ENCODE assay signal across 8 cellular contexts in genomic region chr18:24544141-24544498, GRCh38.
A peak's percentile ranks its signal among the peaks of the same experiment; 100 is the strongest.
DNase-seq lines count a peak whose midpoint lies in the region; ATAC-seq, FAIRE-seq and TF ChIP-seq lines count a peak whose summit lies in the region.

No MANE protein-coding gene starts in this region.

- H2AFZ ChIP-seq in HepG2 (ENCODE audit: low read length): no peak overlapping the region

- DNase-seq in COR-L47 (lab: John Stamatoyannopoulos, UW): peak; percentile 30
- peak; percentile 51 for DNase-seq in KBM-7
- DNase-seq in WERI-Rb-1: no peak
- peak; percentile 22 for DNase-seq in HepG2 (ENCODE audit: low spot score)
- DNase-seq in T-helper 9 cell: no peak
- DNase-seq in CD4-positive, alpha-beta memory T cell: no peak
- no peak for DNase-seq in activated CD4-positive, alpha-beta T cell treated with anti-CD3 and anti-CD28 coated beads, Interleukin-2, amount 10 ng/mL, durations not matched to agents 24 days and 14 days

- TF ChIP-seq POLR2A in HepG2 (IDR thresholded peaks at IDR 0.05; ENCODE audit: insufficient read depth in 1 of 2, low read depth in 2 of 2, low read length in 2 of 2): no peak

- H3K9me3 ChIP-seq in WERI-Rb-1 (ENCODE audit: severe bottlenecking) (no peaks in the 10 kb centered on the region), HepG2 (ENCODE audit: low read length) (no peaks in the 10 kb centered on the region)
- no peaks in the 10 kb centered on the region for H3K9me3 ChIP-seq in CD4-positive, alpha-beta memory T cell (ENCODE audit: control insufficient read depth in 1 of 2, low read length in 2 of 2)

- TF ChIP-seq CTCF in WERI-Rb-1 (IDR thresholded peaks at IDR 0.05; ENCODE audit: low read depth, low read length): 0 out of 2 replicates have a peak, but pooled peaks have one; percentile 23
- peak; percentile 54 for TF ChIP-seq CTCF in HepG2 (CRISPR knock-in tag; IDR thresholded peaks at IDR 0.05)

- H3K9me3 Mint-ChIP-seq in CD4-positive, alpha-beta memory T cell: no peaks in the 10 kb centered on the region
- no peaks in the 10 kb centered on the region for H3K9me3 Mint-ChIP-seq in activated CD4-positive, alpha-beta T cell treated with anti-CD3 and anti-CD28 coated beads, Interleukin-2, amount 10 ng/mL, durations not matched to agents 24 days and 14 days

- TF ChIP-seq RAD21 in HepG2 (CRISPR knock-in tag; IDR thresholded peaks at IDR 0.05): no peak

- H3K4me3 ChIP-seq in WERI-Rb-1 (ENCODE audit: low read depth, low read length) (no peak overlapping the region), HepG2 (replicated peaks in 1 of 3; ENCODE audit: insufficient read depth in 1 of 3, low read depth in 2 of 3, low read length in 3 of 3) (no peak overlapping the region)
- H3K4me3 ChIP-seq in CD4-positive, alpha-beta memory T cell (ENCODE audit: low read length in 2 of 2): no peak overlapping the region

- H3K27me3 Mint-ChIP-seq in CD4-positive, alpha-beta memory T cell: peaks cover 3 to 12% of the 10 kb centered on the region in 2 donors
- peaks cover 1% of the 10 kb centered on the region for H3K27me3 Mint-ChIP-seq in activated CD4-positive, alpha-beta T cell treated with anti-CD3 and anti-CD28 coated beads, Interleukin-2, amount 10 ng/mL, durations not matched to agents 24 days and 14 days

- POLR2A ChIA-PET in HepG2 (lab: Yijun Ruan, JAX): no interaction called here
- POLR2A ChIA-PET in CD4-positive, alpha-beta memory T cell (lab: Charles Lee; ENCODE audit: partially characterized antibody): no interaction called here

- WGBS in HepG2 (ENCODE audit: low lambda C conversion rate): 2% methylated on average over 2 of the region's 2 CpGs

- H3K36me3 ChIP-seq in WERI-Rb-1 (peaks cover 21% of the 10 kb centered on the region), HepG2 (replicated peaks in 1 of 2; ENCODE audit: control insufficient read depth in 1 of 2, insufficient read depth in 2 of 2, low read length in 2 of 2) (no peaks in the 10 kb centered on the region)
- no peaks in the 10 kb centered on the region for H3K36me3 ChIP-seq in CD4-positive, alpha-beta memory T cell (ENCODE audit: insufficient read depth, low read length)

- CTCF ChIA-PET in HepG2 (lab: Yijun Ruan, JAX; ENCODE audit: low intra/inter-chr PET ratio, low total read pairs): interaction anchor here (1.9 kb wide), 1 partner anchor 183 kb away, joined by 13 read pairs; no protein-coding TSS in a partner anchor
- CTCF ChIA-PET in CD4-positive, alpha-beta memory T cell (lab: Charles Lee; ENCODE audit: partially characterized antibody): interaction anchor here (1.4 to 1.8 kb wide), 2 partner anchors 29 to 181 kb away, joined by 4 to 5 read pairs; no protein-coding TSS in a partner anchor

- no peak overlapping the region for H3K9ac ChIP-seq in HepG2 (ENCODE audit: insufficient read depth, low read depth, low read length)

- H3K36me3 Mint-ChIP-seq in CD4-positive, alpha-beta memory T cell: no peaks in the 10 kb centered on the region
- H3K36me3 Mint-ChIP-seq in activated CD4-positive, alpha-beta T cell treated with anti-CD3 and anti-CD28 coated beads, Interleukin-2, amount 10 ng/mL, durations not matched to agents 24 days and 14 days (ENCODE audit: low read depth): no peaks in the 10 kb centered on the region

- no peak overlapping the region for H3K27ac Mint-ChIP-seq in CD4-positive, alpha-beta memory T cell
- H3K27ac Mint-ChIP-seq in activated CD4-positive, alpha-beta T cell treated with anti-CD3 and anti-CD28 coated beads, Interleukin-2, amount 10 ng/mL, durations not matched to agents 24 days and 14 days: no peak overlapping the region

- TF ChIP-seq EP300 in HepG2 (IDR thresholded peaks at IDR 0.05; ENCODE audit: low read depth in 2 of 2, low read length in 2 of 2): no peak
- TF ChIP-seq EP300 in HepG2 (CRISPR knock-in tag; IDR thresholded peaks at IDR 0.05; ENCODE audit: borderline replicate concordance): no peak

- H3K79me2 ChIP-seq in HepG2 (ENCODE audit: insufficient read depth, low read length): no peaks in the 10 kb centered on the region

- in situ Hi-C loops in KBM-7 (cut with MboI; ENCODE audit: low pct_unique_long_range_greater_than_20kb, low sequenced_read_pairs) (no loop called here), HepG2 (cut with HindIII; ENCODE audit: extremely low pct_ligation_motif_present, low pct_unique_long_range_greater_than_20kb) (no loop called here)

- H3K4me1 ChIP-seq in HepG2 (ENCODE audit: insufficient read depth, low read length): no peaks in the 10 kb centered on the region
- no peaks in the 10 kb centered on the region for H3K4me1 ChIP-seq in CD4-positive, alpha-beta memory T cell (ENCODE audit: insufficient read depth, low read length)

- no peaks in the 10 kb centered on the region for H3K4me1 Mint-ChIP-seq in CD4-positive, alpha-beta memory T cell
- H3K4me1 Mint-ChIP-seq in activated CD4-positive, alpha-beta T cell treated with anti-CD3 and anti-CD28 coated beads, Interleukin-2, amount 10 ng/mL, durations not matched to agents 24 days and 14 days: no peaks in the 10 kb centered on the region

- ATAC-seq in HepG2: peak; percentile 58; the same call in 2 of the 3 replicates
- no peak for ATAC-seq in GM21360 (IDR thresholded peaks at IDR 0.05; ENCODE audit: unreplicated experiment)

- H3K4me2 ChIP-seq in HepG2 (ENCODE audit: low read depth, low read length): no peak overlapping the region

- no peak for FAIRE-seq in HepG2 (lab: Jason Lieb, UNC)

- no peak overlapping the region for H3K27ac ChIP-seq in WERI-Rb-1
- H3K27ac ChIP-seq in HepG2 (ENCODE audit: extremely low read length, insufficient read depth, low read length): no peak overlapping the region
- no peak overlapping the region for H3K27ac ChIP-seq in CD4-positive, alpha-beta memory T cell (ENCODE audit: low read depth, low read length)

- no peaks in the 10 kb centered on the region for H3K27me3 ChIP-seq in WERI-Rb-1 (ENCODE audit: insufficient read depth, low read depth, severe bottlenecking)
- H3K27me3 ChIP-seq in HepG2 (ENCODE audit: control insufficient read depth in 1 of 2, insufficient read depth in 2 of 2, low read length in 2 of 2): no peaks in the 10 kb centered on the region; a peak in 1 of 5 replicates
- H3K27me3 ChIP-seq in CD4-positive, alpha-beta memory T cell (ENCODE audit: insufficient read depth, low read length): no peaks in the 10 kb centered on the region

- H4K20me1 ChIP-seq in HepG2 (ENCODE audit: insufficient read depth, low read length): no peaks in the 10 kb centered on the region

- intact Hi-C loops in HepG2 (cut with micrococcal nuclease; ENCODE audit: unreplicated experiment): loop anchor here (5.0 to 10.0 kb wide), 2 partner anchors 1288 to 1351 kb away; no protein-coding TSS in a partner anchor
- intact Hi-C loops in CD4-positive, alpha-beta memory T cell (cut with micrococcal nuclease): no loop called here
- intact Hi-C loops in activated CD4-positive, alpha-beta T cell treated with anti-CD3 and anti-CD28 coated beads, Interleukin-2, amount 10 ng/mL, durations not matched to agents 24 days and 14 days (cut with micrococcal nuclease): no loop called here

- BruUV-seq in HepG2 (replicated peaks; lab: Mats Ljungman, UMichigan): no TSS peak

- no peak overlapping the region for H3K4me3 Mint-ChIP-seq in CD4-positive, alpha-beta memory T cell
- no peak overlapping the region for H3K4me3 Mint-ChIP-seq in activated CD4-positive, alpha-beta T cell treated with anti-CD3 and anti-CD28 coated beads, Interleukin-2, amount 10 ng/mL, durations not matched to agents 24 days and 14 days

TF ChIP-seq in HepG2, 621 proteins besides CTCF, POLR2A, EP300 and RAD21:
- TF ChIP-seq STAG1 (CRISPR knock-in tag; IDR thresholded peaks at IDR 0.05) (peak; percentile 65), ZNF362 (CRISPR knock-in tag; IDR thresholded peaks at IDR 0.05; ENCODE audit: borderline replicate concordance) (peak; percentile 41; the same call in 1 of the 2 replicates), ARNT (IDR thresholded peaks at IDR 0.05) (no peak), SMC3 (IDR thresholded peaks at IDR 0.05; ENCODE audit: low read length) (peak; percentile 24; the same call in 1 of the 2 replicates)

Comparison
In these comparisons a context has a peak if more than half of its experiments do, and no peak if none do; other contexts are left out.
1. DNase-seq: peak in COR-L47 (single experiment), KBM-7 (single experiment) and HepG2 (single experiment); none in WERI-Rb-1 (single experiment), T-helper 9 cell (single experiment), CD4-positive, alpha-beta memory T cell (0 of 5) and activated CD4-positive, alpha-beta T cell treated with anti-CD3 and anti-CD28 coated beads, Interleukin-2, amount 10 ng/mL, durations not matched to agents 24 days and 14 days (single experiment).